17 cellular contexts compared by ENCODE assay signal in genomic region chr20:46592580-46593362, GRCh38. TPM values are rescaled to one million over a fixed set of nuclear protein-coding genes. Genes with fewer than 3 reads are reported as not detected.
DNase-seq lines count a peak whose midpoint lies in the region; ATAC-seq and TF ChIP-seq lines count a peak whose summit lies in the region.
"Had no signal": no experiment of that assay in that cellular context is flagged by ENCODE, and none has a peak within 500 bp of the region (broad histone marks: within the 10 kb centered on the region; RNA-seq: fewer than 3 reads in every experiment).

No MANE protein-coding gene starts in this region.

- H3K36me3 ChIP-seq in H7 (replicated peaks; ENCODE audit: control insufficient read depth, insufficient read depth, low read length) (no peaks in the 10 kb centered on the region), WERI-Rb-1 (no peaks in the 10 kb centered on the region), esophagus squamous epithelium (no peaks in the 10 kb centered on the region)
- H3K36me3 ChIP-seq: spleen had no signal

- no peak for ATAC-seq in stimulated activated naive CD8-positive, alpha-beta T cell treated with anti-CD3 and anti-CD28 coated beads, Interleukin-15, Interleukin-2, amounts not matched to agents 100 U/mL and 50 U/mL, for 24 hours
- ATAC-seq: T-cell had no signal

- 81 to 84% methylated on average over 4 of the region's 4 CpGs for WGBS in esophagus squamous epithelium, 2 donors

- no peak overlapping the region for H3K27ac Mint-ChIP-seq in activated naive CD4-positive, alpha-beta T cell treated with anti-CD3 and anti-CD28 coated beads, Interleukin-2, amount 10 ng/mL, durations not matched to agents 7 days and 5 days
- H3K27ac Mint-ChIP-seq: activated naive CD4-positive, alpha-beta T cell treated with anti-CD3 and anti-CD28 coated beads, Interleukin-2, amount 50 U/mL, for 24 hours; T-cell had no signal

- TF ChIP-seq CTCF in WERI-Rb-1 (IDR thresholded peaks at IDR 0.05; ENCODE audit: low read depth, low read length) (0 out of 2 replicates have a peak, but pooled peaks have one; percentile 15), esophagus squamous epithelium (IDR thresholded peaks at IDR 0.05) (peak in 1 of 6 experiments; percentile 16)

- CTCF ChIA-PET in activated naive CD4-positive, alpha-beta T cell treated with anti-CD3 and anti-CD28 coated beads, Interleukin-2, amount 10 ng/mL, durations not matched to agents 7 days and 5 days (lab: Charles Lee), result no interaction called here

- no peak for TF ChIP-seq POLR2A in esophagus squamous epithelium (IDR thresholded peaks at IDR 0.05)

- peak; percentile 28 for DNase-seq in activated naive CD4-positive, alpha-beta T cell treated with anti-CD3 and anti-CD28 coated beads, Interleukin-2, amount 10 ng/mL, durations not matched to agents 7 days and 5 days
- DNase-seq in activated naive CD4-positive, alpha-beta T cell treated with anti-CD3 and anti-CD28 coated beads, Interleukin-2, amount 50 U/mL, for 16 hours, result no peak
- DNase-seq in H7 (peak; percentile 69), WERI-Rb-1 (peak; percentile 31), esophagus squamous epithelium (lab: John Stamatoyannopoulos, UW) (no peak), NCI-H1048 (lab: John Stamatoyannopoulos, UW) (no peak), MV-4-11 (lab: John Stamatoyannopoulos, UW) (no peak)
- peak; percentile 18 for DNase-seq in stimulated activated naive CD8-positive, alpha-beta T cell treated with anti-CD3 and anti-CD28 coated beads, Interleukin-15, Interleukin-2, amounts not matched to agents 100 U/mL and 50 U/mL, for 24 hours
- DNase-seq: activated CD4-positive, alpha-beta T cell treated with anti-CD3 and anti-CD28 coated beads, Interleukin-2, amount 50 U/mL, for 4 hours; AML-193; GF-D8; GOT3; occipital lobe; spleen; T-cell had no signal

- H3K4me3 ChIP-seq in H7 (ENCODE audit: insufficient read depth, low read depth, low read length) (no peak overlapping the region), WERI-Rb-1 (ENCODE audit: low read depth, low read length) (no peak overlapping the region), esophagus squamous epithelium (no peak overlapping the region)
- H3K4me3 ChIP-seq: spleen had no signal

- H3K27me3 ChIP-seq in H7 (ENCODE audit: control insufficient read depth, insufficient read depth, low read length) (no peaks in the 10 kb centered on the region), WERI-Rb-1 (ENCODE audit: insufficient read depth, low read depth, severe bottlenecking) (no peaks in the 10 kb centered on the region), esophagus squamous epithelium (no peaks in the 10 kb centered on the region)

- H3K27me3 Mint-ChIP-seq in activated naive CD4-positive, alpha-beta T cell treated with anti-CD3 and anti-CD28 coated beads, Interleukin-2, amount 10 ng/mL, durations not matched to agents 7 days and 5 days, result peaks cover 32% of the 10 kb centered on the region

- intact Hi-C loops in esophagus squamous epithelium (cut with DNase I), result no loop called here

- H3K4me3 Mint-ChIP-seq in activated naive CD4-positive, alpha-beta T cell treated with anti-CD3 and anti-CD28 coated beads, Interleukin-2, amount 10 ng/mL, durations not matched to agents 7 days and 5 days, result no peak overlapping the region
- H3K4me3 Mint-ChIP-seq: activated naive CD4-positive, alpha-beta T cell treated with anti-CD3 and anti-CD28 coated beads, Interleukin-2, amount 50 U/mL, for 24 hours; central memory CD8-positive, alpha-beta T cell; T-cell had no signal

- peaks cover 3% of the 10 kb centered on the region for H3K9me3 ChIP-seq in WERI-Rb-1 (ENCODE audit: severe bottlenecking)
- H3K9me3 ChIP-seq in esophagus squamous epithelium, result no peaks in the 10 kb centered on the region

- no peaks in the 10 kb centered on the region for H3K36me3 Mint-ChIP-seq in activated naive CD4-positive, alpha-beta T cell treated with anti-CD3 and anti-CD28 coated beads, Interleukin-2, amount 10 ng/mL, durations not matched to agents 7 days and 5 days
- H3K36me3 Mint-ChIP-seq: activated naive CD4-positive, alpha-beta T cell treated with anti-CD3 and anti-CD28 coated beads, Interleukin-2, amount 50 U/mL, for 24 hours; T-cell had no signal

- H3K4me1 ChIP-seq in esophagus squamous epithelium, result no peaks in the 10 kb centered on the region

- H3K27ac ChIP-seq in WERI-Rb-1, result no peak overlapping the region
- no peak overlapping the region for H3K27ac ChIP-seq in esophagus squamous epithelium
- H3K27ac ChIP-seq: spleen had no signal

- H3K4me1 Mint-ChIP-seq in activated naive CD4-positive, alpha-beta T cell treated with anti-CD3 and anti-CD28 coated beads, Interleukin-2, amount 10 ng/mL, durations not matched to agents 7 days and 5 days, result no peaks in the 10 kb centered on the region
- H3K4me1 Mint-ChIP-seq: activated naive CD4-positive, alpha-beta T cell treated with anti-CD3 and anti-CD28 coated beads, Interleukin-2, amount 50 U/mL, for 24 hours had no signal

- H3K9me3 Mint-ChIP-seq in activated naive CD4-positive, alpha-beta T cell treated with anti-CD3 and anti-CD28 coated beads, Interleukin-2, amount 10 ng/mL, durations not matched to agents 7 days and 5 days, result no peaks in the 10 kb centered on the region
- H3K9me3 Mint-ChIP-seq: activated naive CD4-positive, alpha-beta T cell treated with anti-CD3 and anti-CD28 coated beads, Interleukin-2, amount 50 U/mL, for 24 hours; central memory CD8-positive, alpha-beta T cell; T-cell had no signal

RNA-seq across cellular contexts. Expression of gene OCSTAMP, which starts 42.3 kb away (rescaled TPM):
- total RNA-seq in H7 (2014; rRNA removed; shearing (Covaris generic)), result not detected in 2 replicates
- not detected for total RNA-seq in esophagus squamous epithelium
- total RNA-seq: occipital lobe, spleen, T-cell had no signal

RNA-seq across cellular contexts. Expression of gene SLC13A3, which starts 58.5 kb away (rescaled TPM):
- 6.9 and 11.8 TPM in 2 replicates for total RNA-seq in H7 (2014; rRNA removed; shearing (Covaris generic))
- 1 to 10 TPM in 2 of 4 donors, under 1 TPM in 2; 0.34 to 1.5 (median 1.0) TPM for total RNA-seq in esophagus squamous epithelium

Comparison
In these comparisons a context has a peak if more than half of its experiments do, and no peak if none do; other contexts are left out.
1. DNase-seq: peak in activated naive CD4-positive, alpha-beta T cell treated with anti-CD3 and anti-CD28 coated beads, Interleukin-2, amount 10 ng/mL, durations not matched to agents 7 days and 5 days (single experiment), H7 (single experiment), WERI-Rb-1 (single experiment) and stimulated activated naive CD8-positive, alpha-beta T cell treated with anti-CD3 and anti-CD28 coated beads, Interleukin-15, Interleukin-2, amounts not matched to agents 100 U/mL and 50 U/mL, for 24 hours (single experiment); none in activated naive CD4-positive, alpha-beta T cell treated with anti-CD3 and anti-CD28 coated beads, Interleukin-2, amount 50 U/mL, for 16 hours (single experiment), esophagus squamous epithelium (single experiment), NCI-H1048 (single experiment) and MV-4-11 (single experiment).